ENCODE assay signal across 1 cellular context in the genomic region with DNA sequence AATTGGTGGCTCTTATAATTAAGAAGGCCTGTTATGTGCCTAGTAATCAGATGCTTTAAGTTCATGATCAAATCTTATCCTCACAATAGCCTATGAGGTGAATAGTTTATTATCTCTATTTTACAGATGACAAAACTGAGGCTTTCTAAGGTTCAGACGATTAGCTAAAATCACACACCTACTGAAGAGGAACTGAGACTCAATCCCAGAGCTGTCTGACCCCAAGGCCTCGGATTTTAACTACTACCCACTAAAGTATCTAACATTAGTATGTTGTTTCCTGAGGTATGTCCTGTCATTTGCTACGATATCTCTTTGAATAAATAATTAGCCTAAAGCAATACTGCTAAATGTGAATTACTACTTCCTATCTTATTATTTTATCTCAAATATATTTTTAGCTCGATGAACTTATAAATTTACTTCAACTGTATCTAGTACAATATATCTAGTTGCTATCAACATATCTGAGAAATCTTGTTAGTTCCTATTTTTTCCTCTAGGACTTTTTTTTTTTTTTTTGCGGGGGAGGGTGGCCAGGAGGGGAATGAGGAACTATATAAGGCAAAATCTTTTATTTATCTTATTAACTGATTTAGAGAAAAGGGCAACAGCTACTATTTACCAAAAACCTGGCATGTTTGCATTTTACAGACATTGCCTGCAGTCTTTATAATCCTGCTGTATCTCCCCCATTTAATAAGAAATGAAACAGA.
TF ChIP-seq lines count a peak whose summit lies in the region.

No MANE protein-coding gene starts in this region.

TF ChIP-seq in SK-N-SH treated with all-trans-retinoic acid at 6 μM for 48 hours, 23 proteins besides CTCF, POLR2A, EP300 and RAD21 (continued from another document):
- TF ChIP-seq ARNTL (CRISPR knock-in tag; IDR thresholded peaks at IDR 0.05; ENCODE audit: borderline replicate concordance, low read depth) (no peak), OSR1 (CRISPR knock-in tag; IDR thresholded peaks at IDR 0.05) (no peak)
